In the genomic region with DNA sequence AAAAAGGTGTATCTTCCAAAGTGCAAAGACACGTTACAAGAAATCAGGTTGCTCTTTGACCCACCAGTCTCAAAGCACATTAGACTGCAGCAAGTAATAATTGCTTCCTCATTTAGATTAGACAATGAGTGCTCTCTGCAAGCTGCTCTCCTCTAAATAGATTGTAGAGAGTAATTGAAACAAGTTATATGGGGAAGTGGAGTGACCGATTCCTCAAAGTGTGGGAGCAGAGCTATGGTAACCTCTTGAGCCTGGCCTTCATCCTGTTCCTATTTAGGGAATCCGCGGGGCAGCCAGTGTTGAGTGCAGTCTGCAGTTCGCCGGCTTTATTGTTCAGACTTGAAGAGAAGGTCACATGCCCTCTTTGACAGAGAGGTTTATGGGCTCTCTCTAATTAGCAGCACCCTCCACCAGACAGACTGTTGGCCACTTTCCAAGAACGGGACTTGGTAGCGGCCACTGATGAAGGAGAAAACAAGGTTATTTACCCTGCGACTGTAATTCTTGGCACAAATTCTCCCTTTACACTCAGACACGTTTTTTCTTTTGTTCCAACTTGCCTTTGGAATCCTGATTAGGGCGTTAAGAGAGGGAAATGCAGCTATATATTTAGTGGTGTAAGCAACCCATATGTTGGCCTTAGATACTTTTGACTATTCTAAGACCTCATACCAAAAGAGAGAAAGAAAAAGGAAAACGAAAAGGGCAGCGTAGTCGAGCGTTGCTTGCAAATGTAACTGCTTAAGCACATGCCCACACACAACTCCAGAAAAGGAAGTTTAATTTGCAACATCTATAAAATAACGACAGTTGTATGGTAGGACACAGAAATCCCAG, we compare ENCODE assay signal across 8 cellular contexts.
DNase-seq lines count a peak whose midpoint lies in the region; ATAC-seq lines count a peak whose summit lies in the region.

No MANE protein-coding gene starts in this region.

- peak; percentile 26 for ATAC-seq in HG03280 (IDR thresholded peaks at IDR 0.05; ENCODE audit: unreplicated experiment)

- intact Hi-C loops in head of caudate nucleus (cut with DNase I) = loop anchor here (2.0 kb wide), 1 partner anchor 108 kb away; a partner anchor contains a TSS

- peak overlapping the region; percentile 86 for H3K27ac Mint-ChIP-seq in activated naive CD8-positive, alpha-beta T cell treated with anti-CD3 and anti-CD28 coated beads for 36 hours

- H3K9me3 Mint-ChIP-seq in activated naive CD8-positive, alpha-beta T cell treated with anti-CD3 and anti-CD28 coated beads for 36 hours = no peaks in the 10 kb centered on the region

- DNase-seq in COR-L47 (lab: John Stamatoyannopoulos, UW) (peak; percentile 99), GM19240 (ENCODE audit: insufficient read length, low spot score) (peak; percentile 28), NCI-H345 (lab: John Stamatoyannopoulos, UW) (peak; percentile 92), head of caudate nucleus (peak; percentile 21 to 83 (median 62)), occipital lobe (lab: John Stamatoyannopoulos, UW) (peak; percentile 33), activated gamma-delta T cell (lab: John Stamatoyannopoulos, UW) (no peak)
- no peak for DNase-seq in activated naive CD8-positive, alpha-beta T cell treated with anti-CD3 and anti-CD28 coated beads for 36 hours

- H3K27me3 Mint-ChIP-seq in activated naive CD8-positive, alpha-beta T cell treated with anti-CD3 and anti-CD28 coated beads for 36 hours = no peaks in the 10 kb centered on the region

- peak overlapping the region; percentile 83 for H3K4me3 Mint-ChIP-seq in activated naive CD8-positive, alpha-beta T cell treated with anti-CD3 and anti-CD28 coated beads for 36 hours

- H3K4me1 Mint-ChIP-seq in activated naive CD8-positive, alpha-beta T cell treated with anti-CD3 and anti-CD28 coated beads for 36 hours = peaks cover 22% of the 10 kb centered on the region

- no peaks in the 10 kb centered on the region for H3K36me3 Mint-ChIP-seq in activated naive CD8-positive, alpha-beta T cell treated with anti-CD3 and anti-CD28 coated beads for 36 hours

Comparison
In these comparisons a context has a peak if more than half of its experiments do, and no peak if none do; other contexts are left out.
1. DNase-seq: peak in COR-L47 (single experiment), GM19240 (single experiment), NCI-H345 (single experiment), head of caudate nucleus (42 of 42) and occipital lobe (single experiment); none in activated naive CD8-positive, alpha-beta T cell treated with anti-CD3 and anti-CD28 coated beads for 36 hours (single experiment) and activated gamma-delta T cell (single experiment).